32 cellular contexts compared by ENCODE assay signal in genomic region chr1:105072850-105073249, GRCh38.
DNase-seq lines count a peak whose midpoint lies in the region; ATAC-seq, FAIRE-seq and TF ChIP-seq lines count a peak whose summit lies in the region.
"Had no signal": no experiment of that assay in that cellular context is flagged by ENCODE, and none has a peak within 500 bp of the region (broad histone marks: within the 10 kb centered on the region; RNA-seq: fewer than 3 reads in every experiment).

No MANE protein-coding gene starts in this region.

- POLR2A ChIA-PET in HepG2 (lab: Yijun Ruan, JAX): no interaction called here

- no peak for FAIRE-seq in HepG2 (lab: Jason Lieb, UNC)
- FAIRE-seq: GM12891 had no signal

- no peak overlapping the region for H3K27ac ChIP-seq in HepG2 (ENCODE audit: extremely low read length, insufficient read depth, low read length)
- H3K27ac ChIP-seq in right lobe of liver: no peak overlapping the region
- no peak overlapping the region for H3K27ac ChIP-seq in upper lobe of right lung
- H3K27ac ChIP-seq: BLaER1 treated with 17β-estradiol and CSF1 and Interleukin-3, amounts not matched to agents 10 nM and 100 nM; breast epithelium; heart left ventricle; neutrophil; RWPE1; SK-N-MC had no signal

- H3K27me3 ChIP-seq in HepG2 (ENCODE audit: control insufficient read depth in 1 of 2, insufficient read depth in 2 of 2, low read length in 2 of 2) (no peaks in the 10 kb centered on the region), right lobe of liver (no peaks in the 10 kb centered on the region), upper lobe of right lung (no peaks in the 10 kb centered on the region)
- H3K27me3 ChIP-seq: BLaER1 treated with 17β-estradiol and CSF1 and Interleukin-3, amounts not matched to agents 10 nM and 100 nM; breast epithelium; heart left ventricle; neutrophil had no signal

- H3K79me2 ChIP-seq in HepG2 (ENCODE audit: insufficient read depth, low read length): no peaks in the 10 kb centered on the region

- intact Hi-C loops in HepG2 (cut with micrococcal nuclease; ENCODE audit: unreplicated experiment) (loop anchor here (1.0 kb wide), 1 partner anchor 64 kb away; no protein-coding TSS in a partner anchor), right lobe of liver (cut with DNase I) (no loop called here), upper lobe of right lung (cut with DNase I) (no loop called here)

- ATAC-seq in HepG2: peak; percentile 33; the same call in 1 of the 3 replicates
- ATAC-seq in right lobe of liver: no peak
- no peak for ATAC-seq in upper lobe of right lung
- no peak for ATAC-seq in GM19035 (IDR thresholded peaks at IDR 0.05; ENCODE audit: unreplicated experiment)
- ATAC-seq: activated CD8-positive, alpha-beta memory T cell treated with anti-CD3 and anti-CD28 coated beads, Interleukin-2, amount 10 ng/mL, durations not matched to agents 7 days and 5 days; activated T-cell treated with anti-CD3 and anti-CD28 coated beads, Interleukin-2, amount 50 U/mL, for 72 hours; heart left ventricle; sciatic nerve; T-helper 17 cell had no signal

- no peak for TF ChIP-seq EP300 in HepG2 (IDR thresholded peaks at IDR 0.05; ENCODE audit: low read depth in 2 of 2, low read length in 2 of 2)
- TF ChIP-seq EP300 in HepG2 (CRISPR knock-in tag; IDR thresholded peaks at IDR 0.05; ENCODE audit: borderline replicate concordance): no peak

- TF ChIP-seq POLR2A in HepG2 (IDR thresholded peaks at IDR 0.05; ENCODE audit: insufficient read depth in 1 of 2, low read depth in 2 of 2, low read length in 2 of 2) (no peak), right lobe of liver (IDR thresholded peaks at IDR 0.05) (no peak)

- in situ Hi-C loops in HepG2 (cut with HindIII; ENCODE audit: extremely low pct_ligation_motif_present, low pct_unique_long_range_greater_than_20kb): no loop called here

- H3K4me2 ChIP-seq in HepG2 (ENCODE audit: low read depth, low read length): no peak overlapping the region
- H3K4me2 ChIP-seq: BLaER1 treated with 17β-estradiol and CSF1 and Interleukin-3, amounts not matched to agents 10 nM and 100 nM had no signal

- 8% methylated on average over 3 of the region's 3 CpGs for WGBS in HepG2 (ENCODE audit: low lambda C conversion rate)
- 63% methylated on average over 3 of the region's 3 CpGs for WGBS in right lobe of liver (ENCODE audit: insufficient coverage, low coverage, low lambda C conversion rate, missing lambda C conversion rate)

- CTCF ChIA-PET in HepG2 (lab: Yijun Ruan, JAX; ENCODE audit: low intra/inter-chr PET ratio, low total read pairs): no interaction called here

- H3K9ac ChIP-seq in HepG2 (ENCODE audit: insufficient read depth, low read depth, low read length): no peak overlapping the region
- H3K9ac ChIP-seq: BLaER1 treated with 17β-estradiol and CSF1 and Interleukin-3, amounts not matched to agents 10 nM and 100 nM had no signal

- H4K20me1 ChIP-seq in HepG2 (ENCODE audit: insufficient read depth, low read length): no peaks in the 10 kb centered on the region
- H4K20me1 ChIP-seq: BLaER1 treated with 17β-estradiol and CSF1 and Interleukin-3, amounts not matched to agents 10 nM and 100 nM had no signal

- H3K4me3 ChIP-seq in HepG2 (replicated peaks in 1 of 3; ENCODE audit: insufficient read depth in 1 of 3, low read depth in 2 of 3, low read length in 3 of 3) (no peak overlapping the region), right lobe of liver (no peak overlapping the region), upper lobe of right lung (no peak overlapping the region)
- H3K4me3 ChIP-seq: BLaER1 treated with 17β-estradiol and CSF1 and Interleukin-3, amounts not matched to agents 10 nM and 100 nM; breast epithelium; heart left ventricle; SK-N-MC had no signal

- no peaks in the 10 kb centered on the region for H3K4me1 ChIP-seq in HepG2 (ENCODE audit: insufficient read depth, low read length)
- no peaks in the 10 kb centered on the region for H3K4me1 ChIP-seq in right lobe of liver
- no peaks in the 10 kb centered on the region for H3K4me1 ChIP-seq in upper lobe of right lung
- H3K4me1 ChIP-seq: BLaER1 treated with 17β-estradiol and CSF1 and Interleukin-3, amounts not matched to agents 10 nM and 100 nM; breast epithelium; heart left ventricle had no signal

- peaks cover 12% of the 10 kb centered on the region; the same call in 1 of the 2 replicates for H3K9me3 ChIP-seq in HepG2 (ENCODE audit: low read length)
- H3K9me3 ChIP-seq in right lobe of liver: no peaks in the 10 kb centered on the region
- H3K9me3 ChIP-seq in upper lobe of right lung: peaks cover 5% of the 10 kb centered on the region
- H3K9me3 ChIP-seq: breast epithelium, neutrophil had no signal

- BruUV-seq in HepG2 (replicated peaks; lab: Mats Ljungman, UMichigan): no TSS peak

- TF ChIP-seq CTCF in HepG2 (CRISPR knock-in tag; IDR thresholded peaks at IDR 0.05): 0 out of 2 replicates have a peak, but pooled peaks have one; percentile 8
- TF ChIP-seq CTCF in right lobe of liver (IDR thresholded peaks at IDR 0.05): no peak
- no peak for TF ChIP-seq CTCF in upper lobe of right lung (IDR thresholded peaks at IDR 0.05)

- no peak for TF ChIP-seq RAD21 in HepG2 (CRISPR knock-in tag; IDR thresholded peaks at IDR 0.05)

- H3K36me3 ChIP-seq in HepG2 (replicated peaks in 1 of 2; ENCODE audit: control insufficient read depth in 1 of 2, insufficient read depth in 2 of 2, low read length in 2 of 2) (no peaks in the 10 kb centered on the region), right lobe of liver (no peaks in the 10 kb centered on the region), upper lobe of right lung (no peaks in the 10 kb centered on the region)
- H3K36me3 ChIP-seq: BLaER1 treated with 17β-estradiol and CSF1 and Interleukin-3, amounts not matched to agents 10 nM and 100 nM; breast epithelium; heart left ventricle; neutrophil had no signal

- H2AFZ ChIP-seq in HepG2 (ENCODE audit: low read length): no peak overlapping the region

- DNase-seq in HepG2 (ENCODE audit: low spot score): no peak
- DNase-seq in right lobe of liver: no peak
- peak; percentile 1 for DNase-seq in NCI-H69 (lab: John Stamatoyannopoulos, UW)
- peak; percentile 50 for DNase-seq in ecto neural progenitor cell (ENCODE audit: low spot score)
- DNase-seq in upper lobe of right lung: peak; percentile 11
- no peak for DNase-seq in effector CD8-positive, alpha-beta T cell (lab: John Stamatoyannopoulos, UW)
- no peak for DNase-seq in activated T-cell treated with anti-CD3 and anti-CD28 coated beads, Interleukin-2, amount 50 U/mL, for 48 hours
- DNase-seq: activated CD4-positive, alpha-beta T cell treated with anti-CD3 and anti-CD28 coated beads, Interleukin-2, amount 50 U/mL, for 1 hour; activated CD8-positive, alpha-beta memory T cell treated with anti-CD3 and anti-CD28 coated beads, Interleukin-2, amount 10 ng/mL, durations not matched to agents 7 days and 5 days; activated naive CD4-positive, alpha-beta T cell treated with anti-CD3 and anti-CD28 coated beads for 36 hours; activated T-cell treated with anti-CD3 and anti-CD28 coated beads, Interleukin-2, amount 50 U/mL, for 72 hours; amygdala; effector CD4-positive, alpha-beta T cell; erythroblast; heart left ventricle; HFFc6; mesenchymal stem cell; MV-4-11; NCI-H1694; NCI-H2171; NCI-H510A treated with DMSO at 0.1 percent for 48 hours; stimulated activated CD4-positive, alpha-beta T cell treated with anti-CD3 and anti-CD28 coated beads, Interleukin-12 subunit alpha, Interleukin-12 subunit beta, amount 100 ng/mL, for 4 hours; stimulated activated CD4-positive, alpha-beta T cell treated with anti-CD3 and anti-CD28 coated beads, Interleukin-4, amount 100 ng/mL, for 1 hour; T-helper 17 cell had no signal

TF ChIP-seq in HepG2, 621 proteins besides CTCF, POLR2A, EP300 and RAD21:
- TF ChIP-seq ZNF879 (CRISPR knock-in tag; IDR thresholded peaks at IDR 0.05) (no peak), SMC3 (IDR thresholded peaks at IDR 0.05; ENCODE audit: low read length) (0 out of 2 replicates have a peak, but pooled peaks have one; percentile 8), STAG1 (CRISPR knock-in tag; IDR thresholded peaks at IDR 0.05) (peak; percentile 39)

Comparison
In these comparisons a context has a peak if more than half of its experiments do, and no peak if none do; other contexts are left out.
1. DNase-seq: peak in NCI-H69 (single experiment), ecto neural progenitor cell (single experiment) and upper lobe of right lung (single experiment); none in HepG2 (single experiment), right lobe of liver (0 of 3), effector CD8-positive, alpha-beta T cell (single experiment) and activated T-cell treated with anti-CD3 and anti-CD28 coated beads, Interleukin-2, amount 50 U/mL, for 48 hours (0 of 2).